Comparison of ENCODE assay signal across 1 cellular context in genomic region chr7:144487906-144488305, GRCh38.
TF ChIP-seq lines count a peak whose summit lies in the region.

No MANE protein-coding gene starts in this region.

TF ChIP-seq in GM23338, 12 proteins besides CTCF, POLR2A, EP300 and RAD21 (continued from another document):
- TF ChIP-seq JUNB (IDR thresholded peaks at IDR 0.05; ENCODE audit: unreplicated experiment) (no peak), NANOG (IDR thresholded peaks at IDR 0.05; ENCODE audit: borderline replicate concordance) (no peak), ZNF114 (CRISPR knock-in tag; IDR thresholded peaks at IDR 0.05) (no peak), STAT1 (IDR thresholded peaks at IDR 0.05; ENCODE audit: unreplicated experiment) (no peak), REST (IDR thresholded peaks at IDR 0.05; ENCODE audit: unreplicated experiment) (no peak), CREB1 (CRISPR knock-in tag; IDR thresholded peaks at IDR 0.05; ENCODE audit: low read depth) (no peak)
